8 cellular contexts compared by ENCODE assay signal in genomic region chr14:24806061-24806678, GRCh38.
DNase-seq lines count a peak whose midpoint lies in the region; ATAC-seq and TF ChIP-seq lines count a peak whose summit lies in the region.

No MANE protein-coding gene starts in this region.

- peaks cover 6% of the 10 kb centered on the region for H3K27me3 Mint-ChIP-seq in activated CD8-positive, alpha-beta T cell treated with anti-CD3 and anti-CD28 coated beads for 36 hours

- intact Hi-C loops in activated CD8-positive, alpha-beta T cell treated with anti-CD3 and anti-CD28 coated beads for 36 hours (cut with micrococcal nuclease), result loop anchor here (10.0 kb wide), 1 partner anchor 349 kb away; no protein-coding TSS in a partner anchor

- H3K4me1 ChIP-seq in foreskin keratinocyte (no peaks in the 10 kb centered on the region), parathyroid adenoma (no peaks in the 10 kb centered on the region)

- ATAC-seq in GM21367 (IDR thresholded peaks at IDR 0.05; ENCODE audit: unreplicated experiment) (peak; percentile 70), foreskin keratinocyte (peak; percentile 73), GM18861 (IDR thresholded peaks at IDR 0.05; ENCODE audit: unreplicated experiment) (no peak)
- peak; percentile 62 for ATAC-seq in activated CD8-positive, alpha-beta T cell treated with anti-CD3 and anti-CD28 coated beads for 36 hours

- H3K36me3 Mint-ChIP-seq in activated CD8-positive, alpha-beta T cell treated with anti-CD3 and anti-CD28 coated beads for 36 hours (ENCODE audit: low read depth), result no peaks in the 10 kb centered on the region

- POLR2A ChIA-PET in activated CD8-positive, alpha-beta T cell treated with anti-CD3 and anti-CD28 coated beads for 36 hours (lab: Charles Lee), result interaction anchor here (1.3 kb wide), 1 partner anchor 8 kb away, joined by 3 read pairs; no protein-coding TSS in a partner anchor

- DNase-seq in DMS53 (lab: John Stamatoyannopoulos, UW) (peak; percentile 82), NCI-H2029 treated with DMSO at 0.1 percent for 48 hours (lab: John Stamatoyannopoulos, UW) (peak; percentile 97), foreskin keratinocyte (peak in 1 of 2 donors; percentile 36), DMS79 (lab: John Stamatoyannopoulos, UW) (no peak)
- DNase-seq in activated CD8-positive, alpha-beta T cell treated with anti-CD3 and anti-CD28 coated beads for 36 hours, result peak; percentile 74

- TF ChIP-seq CTCF in activated CD8-positive, alpha-beta T cell treated with anti-CD3 and anti-CD28 coated beads for 36 hours (IDR thresholded peaks at IDR 0.05), result peak; percentile 83
- TF ChIP-seq CTCF in foreskin keratinocyte (conservative IDR thresholded peaks at IDR 0.05), result peak; percentile 85
- TF ChIP-seq CTCF in parathyroid adenoma (IDR thresholded peaks at IDR 0.05), result peak; percentile 81

- H3K4me3 ChIP-seq in parathyroid adenoma (ENCODE audit: low read depth, low read length), result no peak overlapping the region

- no peak overlapping the region for H3K9ac ChIP-seq in parathyroid adenoma

- no peaks in the 10 kb centered on the region for H3K36me3 ChIP-seq in parathyroid adenoma (ENCODE audit: control insufficient read depth, insufficient read depth, low read length)

- no peak overlapping the region for H3K4me2 ChIP-seq in parathyroid adenoma (ENCODE audit: low read length)

- H3K27ac Mint-ChIP-seq in activated CD8-positive, alpha-beta T cell treated with anti-CD3 and anti-CD28 coated beads for 36 hours, result no peak overlapping the region

- H3K27me3 ChIP-seq in foreskin keratinocyte (no peaks in the 10 kb centered on the region), parathyroid adenoma (ENCODE audit: control insufficient read depth, insufficient read depth, low read length) (no peaks in the 10 kb centered on the region)

- H3K27ac ChIP-seq in foreskin keratinocyte (no peak overlapping the region), parathyroid adenoma (no peak overlapping the region)

- no peak overlapping the region for H3K4me3 Mint-ChIP-seq in activated CD8-positive, alpha-beta T cell treated with anti-CD3 and anti-CD28 coated beads for 36 hours

- no peaks in the 10 kb centered on the region for H3K4me1 Mint-ChIP-seq in activated CD8-positive, alpha-beta T cell treated with anti-CD3 and anti-CD28 coated beads for 36 hours (ENCODE audit: low read depth)

- CTCF ChIA-PET in activated CD8-positive, alpha-beta T cell treated with anti-CD3 and anti-CD28 coated beads for 36 hours (lab: Charles Lee), result interaction anchor here (0.7 to 2.9 kb wide), 9 partner anchors 14 to 350 kb away, joined by 3 to 16 read pairs (median 3); no protein-coding TSS in a partner anchor

- no peaks in the 10 kb centered on the region for H3K79me2 ChIP-seq in parathyroid adenoma

- no peaks in the 10 kb centered on the region for H3K9me3 ChIP-seq in parathyroid adenoma (ENCODE audit: control insufficient read depth, low read length)

- H3K9me3 Mint-ChIP-seq in activated CD8-positive, alpha-beta T cell treated with anti-CD3 and anti-CD28 coated beads for 36 hours, result no peaks in the 10 kb centered on the region

- H2AFZ ChIP-seq in parathyroid adenoma, result no peak overlapping the region
